8 cellular contexts compared by ENCODE assay signal in genomic region chr11:118216621-118217526, GRCh38. TPM values are rescaled to one million over a fixed set of nuclear protein-coding genes. Genes with fewer than 3 reads are reported as not detected.
DNase-seq lines count a peak whose midpoint lies in the region; ATAC-seq and FAIRE-seq lines count a peak whose summit lies in the region.

No MANE protein-coding gene starts in this region.

- DNase-seq in GM18507 (ENCODE audit: extremely low spot score, insufficient read length, low read depth): no peak
- DNase-seq in activated CD8-positive, alpha-beta memory T cell treated with anti-CD3 and anti-CD28 coated beads, Interleukin-2, amount 50 U/mL, for 24 hours (ENCODE audit: extremely low read depth): peak; percentile 34
- peak; percentile 67 for DNase-seq in stimulated activated CD4-positive, alpha-beta T cell treated with anti-CD3 and anti-CD28 coated beads, Interleukin-15, amount 100 ng/mL, for 24 hours
- no peak for DNase-seq in NCI-H69 (lab: John Stamatoyannopoulos, UW)
- no peak for DNase-seq in SK-N-DZ (ENCODE audit: low spot score)
- no peak for DNase-seq in NCI-H1092 (lab: John Stamatoyannopoulos, UW)
- no peak for DNase-seq in RCC 7860 (ENCODE audit: low spot score)

- ATAC-seq in HG02885 (IDR thresholded peaks at IDR 0.05; ENCODE audit: poor library complexity, unreplicated experiment): peak; percentile 51

- peak; percentile 89 for FAIRE-seq in GM18507 (lab: Jason Lieb, UNC)
- FAIRE-seq in RCC 7860 (lab: Jason Lieb, UNC): no peak

RNA-seq across cellular contexts. Expression of gene JAML, which starts 7.9 kb away (rescaled TPM):
- not detected in 2 replicates for polyA plus RNA-seq in SK-N-DZ (2014; cell fraction: cytosol; rRNA removed)
- polyA plus RNA-seq in SK-N-DZ (2014; cell fraction: nucleus; rRNA removed): not detected in 2 replicates

RNA-seq across cellular contexts. Expression of gene MPZL3, which starts 35.3 kb away (rescaled TPM):
- polyA plus RNA-seq in SK-N-DZ (2014; cell fraction: cytosol; rRNA removed): not detected in 2 replicates
- polyA plus RNA-seq in SK-N-DZ (2014; cell fraction: nucleus; rRNA removed): not detected in 2 replicates

RNA-seq across cellular contexts. Expression of gene SCN2B, which starts 40.4 kb away (rescaled TPM):
- polyA plus RNA-seq in SK-N-DZ (2014; cell fraction: cytosol; rRNA removed): not detected in 2 replicates
- not detected in 2 replicates for polyA plus RNA-seq in SK-N-DZ (2014; cell fraction: nucleus; rRNA removed)

RNA-seq across cellular contexts. Expression of gene MPZL2, which starts 47.2 kb away (rescaled TPM):
- polyA plus RNA-seq in SK-N-DZ (2014; cell fraction: cytosol; rRNA removed): not detected in 2 replicates
- not detected in 2 replicates for polyA plus RNA-seq in SK-N-DZ (2014; cell fraction: nucleus; rRNA removed)

Comparison
In these comparisons a context has a peak if more than half of its experiments do, and no peak if none do; other contexts are left out.
1. DNase-seq: peak in activated CD8-positive, alpha-beta memory T cell treated with anti-CD3 and anti-CD28 coated beads, Interleukin-2, amount 50 U/mL, for 24 hours (single experiment) and stimulated activated CD4-positive, alpha-beta T cell treated with anti-CD3 and anti-CD28 coated beads, Interleukin-15, amount 100 ng/mL, for 24 hours (single experiment); none in GM18507 (single experiment), NCI-H69 (single experiment), SK-N-DZ (single experiment), NCI-H1092 (single experiment) and RCC 7860 (single experiment).